ENCODE assay signal across 1 cellular context in genomic region chr17:78394209-78394608, GRCh38.
TF ChIP-seq lines count a peak whose summit lies in the region.

No MANE protein-coding gene starts in this region.

TF ChIP-seq in WTC11, 78 proteins besides CTCF, POLR2A, EP300 and RAD21 (continued from another document):
- no peak for TF ChIP-seq NR3C1 (CRISPR knock-in tag; conservative IDR thresholded peaks at IDR 0.05; ENCODE audit: low read depth)
- no peak for TF ChIP-seq ZNF532 (CRISPR knock-in tag; IDR thresholded peaks at IDR 0.05; ENCODE audit: borderline replicate concordance)
- no peak for TF ChIP-seq FOXK1 (CRISPR knock-in tag; IDR thresholded peaks at IDR 0.05)
